ENCODE assay signal across 11 cellular contexts in the genomic region with DNA sequence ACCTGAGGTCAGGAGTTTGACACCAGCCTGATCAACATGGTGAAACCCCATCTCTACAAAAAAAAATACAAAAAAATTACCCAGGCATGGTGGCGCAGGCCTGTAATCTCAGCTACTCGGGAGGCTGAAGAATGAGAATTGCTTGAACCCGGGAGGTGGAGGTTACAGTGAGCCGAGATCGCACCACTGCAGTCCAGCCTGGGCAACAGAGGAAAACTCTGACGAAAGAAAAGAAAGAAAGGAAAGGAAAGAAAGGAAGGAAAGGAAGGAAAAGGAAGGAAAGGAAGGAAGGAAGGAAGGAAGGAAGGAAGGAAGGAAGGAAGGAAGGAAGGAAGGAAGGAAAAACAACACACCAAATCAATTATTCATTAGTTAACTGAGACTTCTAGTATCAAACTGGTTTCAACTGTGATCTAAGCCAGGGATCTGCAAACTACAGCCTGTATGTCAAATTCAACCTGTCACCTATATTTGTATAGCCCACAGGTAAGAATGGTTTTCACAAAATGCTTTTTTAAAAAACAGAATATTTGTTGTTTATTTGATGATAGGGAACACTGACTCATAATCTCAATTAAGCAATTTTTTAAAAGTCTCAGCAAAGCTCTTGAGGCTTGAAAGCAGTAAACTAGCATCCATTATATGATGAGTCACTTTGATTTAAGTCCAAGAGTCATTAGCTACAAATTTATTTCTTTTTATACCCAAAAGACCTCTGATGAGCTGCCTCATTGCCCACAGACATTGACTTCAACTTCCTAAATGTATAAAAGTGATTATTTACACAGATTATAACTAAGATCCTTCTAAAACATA.
A peak's percentile ranks its signal among the peaks of the same experiment; 100 is the strongest.
DNase-seq lines count a peak whose midpoint lies in the region; ATAC-seq and TF ChIP-seq lines count a peak whose summit lies in the region.
"Had no signal": no experiment of that assay in that cellular context is flagged by ENCODE, and none has a peak within 500 bp of the region (broad histone marks: within the 10 kb centered on the region; RNA-seq: fewer than 3 reads in every experiment).

No MANE protein-coding gene starts in this region.

- peak; percentile 36 to 37 for ATAC-seq in activated CD4-positive, CD25-positive, alpha-beta regulatory T cell treated with anti-CD3 and anti-CD28 coated beads, Interleukin-2, amount 50 U/mL, for 24 hours
- no peak for ATAC-seq in HG03469 (IDR thresholded peaks at IDR 0.05; ENCODE audit: unreplicated experiment)

- TF ChIP-seq CTCF in cardiac fibroblast (IDR thresholded peaks at IDR 0.05; ENCODE audit: low read depth, low read length): no peak

- no peak for DNase-seq in activated CD4-positive, CD25-positive, alpha-beta regulatory T cell (lab: John Stamatoyannopoulos, UW)
- DNase-seq in LoVo (ENCODE audit: low spot score) (peak; percentile 21), cardiac fibroblast (ENCODE audit: low read depth in 2 of 2) (peak; percentile 17 to 55), renal cortical epithelial cell (ENCODE audit: low read depth) (peak; percentile 94), NCI-H82 (lab: John Stamatoyannopoulos, UW) (no peak), cerebellar nuclear complex (lab: John Stamatoyannopoulos, UW) (no peak)
- DNase-seq: NCI-H1092 treated with DMSO at 0.1 percent for 48 hours, T-helper 2 cell had no signal

- no peak overlapping the region for H3K4me3 ChIP-seq in cardiac fibroblast (replicated peaks in 1 of 2; ENCODE audit: low read depth in 2 of 2, low read length in 2 of 2)
- H3K4me3 ChIP-seq: lung had no signal

Comparison
In these comparisons a context has a peak if more than half of its experiments do, and no peak if none do; other contexts are left out.
1. DNase-seq: peak in LoVo (single experiment), cardiac fibroblast (2 of 2) and renal cortical epithelial cell (single experiment); none in activated CD4-positive, CD25-positive, alpha-beta regulatory T cell (0 of 4), NCI-H82 (single experiment) and cerebellar nuclear complex (0 of 2).